Comparison of ENCODE assay signal across 11 cellular contexts in genomic region chr15:52805351-52806283, GRCh38. TPM values are rescaled to one million over a fixed set of nuclear protein-coding genes. Genes with fewer than 3 reads are reported as not detected.
DNase-seq lines count a peak whose midpoint lies in the region; ATAC-seq and TF ChIP-seq lines count a peak whose summit lies in the region.
"Had no signal": no experiment of that assay in that cellular context is flagged by ENCODE, and none has a peak within 500 bp of the region (broad histone marks: within the 10 kb centered on the region; RNA-seq: fewer than 3 reads in every experiment).

No MANE protein-coding gene starts in this region.

- H3K4me1 Mint-ChIP-seq in central memory CD8-positive, alpha-beta T cell, result peaks cover 18% of the 10 kb centered on the region

- peak overlapping the region; percentile 75 for H3K4me3 Mint-ChIP-seq in central memory CD8-positive, alpha-beta T cell

- peak overlapping the region; percentile 14 for H3K4me3 ChIP-seq in mesodermal cell (ENCODE audit: extremely low read depth, insufficient read depth, low read length, poor library complexity, severe bottlenecking)
- peak overlapping the region; percentile 17 to 38 for H3K4me3 ChIP-seq in tibial artery

- intact Hi-C loops in tibial artery (cut with DNase I; ENCODE audit: low total_unique reads), result no loop called here

- H3K27me3 ChIP-seq in tibial artery, result peaks cover 11 to 91% of the 10 kb centered on the region in 2 donors

- DNase-seq in activated T-cell treated with anti-CD3 and anti-CD28 coated beads, Interleukin-2, amount 50 U/mL, for 1 hour, result peak; percentile 36
- DNase-seq in activated T-cell treated with anti-CD3 and anti-CD28 coated beads for 4 hours, result no peak
- peak in 1 of 2 donors; percentile 8 for DNase-seq in central memory CD8-positive, alpha-beta T cell (ENCODE audit: low spot score in 2 of 2)
- no peak for DNase-seq in tibial artery
- no peak for DNase-seq in NCI-H526 (lab: John Stamatoyannopoulos, UW)
- DNase-seq: activated CD4-positive, alpha-beta T cell treated with anti-CD3 and anti-CD28 coated beads, Interleukin-2, amount 50 U/mL, for 4 hours; NCI-H446 had no signal

- H3K27me3 Mint-ChIP-seq in central memory CD8-positive, alpha-beta T cell, result peaks cover 85% of the 10 kb centered on the region

- no peaks in the 10 kb centered on the region for H3K9me3 ChIP-seq in mesodermal cell (ENCODE audit: control insufficient read depth, low read length)
- H3K9me3 ChIP-seq in tibial artery, result peaks cover 0 to 6% (median 0%) of the 10 kb centered on the region in 3 donors

- H3K36me3 ChIP-seq in mesodermal cell (ENCODE audit: control insufficient read depth, insufficient read depth, low read length) (no peaks in the 10 kb centered on the region), tibial artery (no peaks in the 10 kb centered on the region)
- H3K36me3 ChIP-seq: BLaER1 had no signal

- no peak overlapping the region for H3K27ac Mint-ChIP-seq in central memory CD8-positive, alpha-beta T cell (ENCODE audit: low read depth)

- H3K4me1 ChIP-seq in mesodermal cell (ENCODE audit: control insufficient read depth, insufficient read depth, low read length, poor library complexity, severe bottlenecking) (peaks cover 5% of the 10 kb centered on the region), tibial artery (peaks cover 0 to 31% (median 28%) of the 10 kb centered on the region in 4 donors)

- peak; percentile 40 for ATAC-seq in central memory CD8-positive, alpha-beta T cell (replicated peaks; ENCODE audit: extremely low read depth, poor library complexity, severe bottlenecking)
- ATAC-seq in GM19324 (IDR thresholded peaks at IDR 0.05; ENCODE audit: low FRiP score, unreplicated experiment), result no peak
- ATAC-seq in GM19452 (IDR thresholded peaks at IDR 0.05; ENCODE audit: unreplicated experiment), result no peak

- peaks cover 7% of the 10 kb centered on the region for H3K36me3 Mint-ChIP-seq in central memory CD8-positive, alpha-beta T cell (ENCODE audit: insufficient read depth)

- WGBS in mesodermal cell (ENCODE audit: insufficient coverage in 2 of 2), 2 experiments, result 47 to 54% methylated on average over 82 to 93 of the region's 93 CpGs

- TF ChIP-seq CTCF in tibial artery (IDR thresholded peaks at IDR 0.05), result no peak

- H3K27ac ChIP-seq in mesodermal cell (ENCODE audit: low read depth, low read length, severe bottlenecking), result no peak overlapping the region
- no peak overlapping the region for H3K27ac ChIP-seq in tibial artery
- H3K27ac ChIP-seq: BLaER1 had no signal

- H3K9me3 Mint-ChIP-seq in central memory CD8-positive, alpha-beta T cell, result no peaks in the 10 kb centered on the region

RNA-seq across cellular contexts. Expression of gene ONECUT1, which starts 15.5 kb away (rescaled TPM):
- polyA plus RNA-seq in mesodermal cell (2013, experiment 1 of 2), result 1.8 TPM
- 0.61 TPM for polyA plus RNA-seq in mesodermal cell (2013, experiment 2 of 2)
